21 cellular contexts compared by ENCODE assay signal in genomic region chr4:16168710-16169388, GRCh38. TPM values are rescaled to one million over a fixed set of nuclear protein-coding genes. Genes with fewer than 3 reads are reported as not detected.
DNase-seq lines count a peak whose midpoint lies in the region; ATAC-seq and TF ChIP-seq lines count a peak whose summit lies in the region.
"Had no signal": no experiment of that assay in that cellular context is flagged by ENCODE, and none has a peak within 500 bp of the region (broad histone marks: within the 10 kb centered on the region; RNA-seq: fewer than 3 reads in every experiment).

No MANE protein-coding gene starts in this region.

- H3K9me2 ChIP-seq in GM23338 (ENCODE audit: insufficient read depth): no peaks in the 10 kb centered on the region

- H3K4me1 ChIP-seq in GM23338 (ENCODE audit: insufficient read depth) (peaks cover 34% of the 10 kb centered on the region), duodenal mucosa (ENCODE audit: control insufficient read depth in 1 of 2, insufficient read depth in 2 of 2, low read length in 2 of 2) (peaks cover 15 to 26% of the 10 kb centered on the region in 2 donors)
- H3K4me1 ChIP-seq: A549; BLaER1 treated with 17β-estradiol and CSF1 and Interleukin-3, amounts not matched to agents 10 nM and 100 nM had no signal

- H3K27me3 Mint-ChIP-seq in activated T-cell treated with anti-CD3 and anti-CD28 coated beads, Interleukin-2, amount 50 U/mL, for 24 hours: no peaks in the 10 kb centered on the region
- no peaks in the 10 kb centered on the region for H3K27me3 Mint-ChIP-seq in activated T-cell treated with anti-CD3 and anti-CD28 coated beads, Interleukin-2, amount 50 U/mL, for 72 hours (ENCODE audit: low read depth)
- H3K27me3 Mint-ChIP-seq in GM23338 (ENCODE audit: insufficient read depth, low read depth, poor library complexity) (no peaks in the 10 kb centered on the region), nephron progenitor cell (ENCODE audit: low read depth, poor library complexity) (no peaks in the 10 kb centered on the region)

- H3K9ac ChIP-seq in duodenal mucosa (ENCODE audit: low read depth in 1 of 2, low read length in 2 of 2): peak overlapping the region in 1 of 2 donors; percentile 35
- H3K9ac ChIP-seq: BLaER1 treated with 17β-estradiol and CSF1 and Interleukin-3, amounts not matched to agents 10 nM and 100 nM had no signal

- H3K9me3 Mint-ChIP-seq in activated T-cell treated with anti-CD3 and anti-CD28 coated beads, Interleukin-2, amount 50 U/mL, for 24 hours: no peaks in the 10 kb centered on the region
- no peaks in the 10 kb centered on the region for H3K9me3 Mint-ChIP-seq in activated T-cell treated with anti-CD3 and anti-CD28 coated beads, Interleukin-2, amount 50 U/mL, for 72 hours
- H3K9me3 Mint-ChIP-seq in GM23338 (no peaks in the 10 kb centered on the region), nephron progenitor cell (no peaks in the 10 kb centered on the region)
- H3K9me3 Mint-ChIP-seq: HFFc6 had no signal

- H3K9me3 ChIP-seq in duodenal mucosa (ENCODE audit: control insufficient read depth in 1 of 2, low read length in 2 of 2): no peaks in the 10 kb centered on the region
- H3K9me3 ChIP-seq: A549; BLaER1 treated with 17β-estradiol and CSF1 and Interleukin-3, amounts not matched to agents 10 nM and 100 nM had no signal

- H3K4me2 ChIP-seq in GM23338: peak overlapping the region; percentile 38; the same call in 1 of the 2 replicates
- H3K4me2 ChIP-seq: A549; BLaER1 treated with 17β-estradiol and CSF1 and Interleukin-3, amounts not matched to agents 10 nM and 100 nM had no signal

- H3K27ac ChIP-seq in GM23338 (ENCODE audit: low read depth) (0 out of 2 replicates have a peak overlapping the region, but pooled peaks have one; percentile 4), duodenal mucosa (ENCODE audit: low read depth, low read length) (peak overlapping the region; percentile 17)
- H3K27ac ChIP-seq: A549; BLaER1 treated with 17β-estradiol and CSF1 and Interleukin-3, amounts not matched to agents 10 nM and 100 nM had no signal

- no peak for DNase-seq in activated T-cell treated with anti-CD3 and anti-CD28 coated beads, Interleukin-2, amount 50 U/mL, for 24 hours
- no peak for DNase-seq in activated T-cell treated with anti-CD3 and anti-CD28 coated beads, Interleukin-2, amount 50 U/mL, for 72 hours
- no peak for DNase-seq in GM23338 (ENCODE audit: low spot score)
- DNase-seq in nephron progenitor cell: no peak
- DNase-seq in LoVo (ENCODE audit: low spot score): no peak
- DNase-seq in SIG-M5 treated with dmso at 0.1 percent for 504 hours (lab: John Stamatoyannopoulos, UW; ENCODE audit: unreplicated experiment): no peak
- DNase-seq: GF-D8; GOT3; HFFc6; KG1; NCI-H1436; NCI-H2029; NCI-H2171; NCI-H446; NCI-H69; NK-92 treated with Interleukin-12 subunit alpha and Interleukin-12 subunit beta, amount 100 ng/mL, for 24 hours; RPMI8226 had no signal

- no peaks in the 10 kb centered on the region for H3K4me1 Mint-ChIP-seq in activated T-cell treated with anti-CD3 and anti-CD28 coated beads, Interleukin-2, amount 50 U/mL, for 24 hours (ENCODE audit: low read depth)
- no peaks in the 10 kb centered on the region for H3K4me1 Mint-ChIP-seq in activated T-cell treated with anti-CD3 and anti-CD28 coated beads, Interleukin-2, amount 50 U/mL, for 72 hours (ENCODE audit: low read depth)
- H3K4me1 Mint-ChIP-seq in GM23338 (peaks cover 18% of the 10 kb centered on the region), nephron progenitor cell (no peaks in the 10 kb centered on the region)

- H3K36me3 ChIP-seq in GM23338 (ENCODE audit: insufficient read depth): peaks cover 5% of the 10 kb centered on the region; the same call in 1 of the 2 replicates
- H3K36me3 ChIP-seq in duodenal mucosa (ENCODE audit: control insufficient read depth in 1 of 2, insufficient read depth in 2 of 2, low read length in 2 of 2): peaks cover 31 to 50% of the 10 kb centered on the region in 2 donors

- peaks cover 79% of the 10 kb centered on the region for H3K36me3 Mint-ChIP-seq in activated T-cell treated with anti-CD3 and anti-CD28 coated beads, Interleukin-2, amount 50 U/mL, for 24 hours (ENCODE audit: low read depth)
- peaks cover 3 to 25% of the 10 kb centered on the region in 2 donors for H3K36me3 Mint-ChIP-seq in activated T-cell treated with anti-CD3 and anti-CD28 coated beads, Interleukin-2, amount 50 U/mL, for 72 hours (ENCODE audit: insufficient read depth in 2 of 2)
- H3K36me3 Mint-ChIP-seq in GM23338 (ENCODE audit: low read depth) (peaks cover 18% of the 10 kb centered on the region), nephron progenitor cell (ENCODE audit: low read depth) (peaks cover 62% of the 10 kb centered on the region)

- H3K27ac Mint-ChIP-seq in activated T-cell treated with anti-CD3 and anti-CD28 coated beads, Interleukin-2, amount 50 U/mL, for 24 hours: peak overlapping the region; percentile 27
- H3K27ac Mint-ChIP-seq in activated T-cell treated with anti-CD3 and anti-CD28 coated beads, Interleukin-2, amount 50 U/mL, for 72 hours: no peak overlapping the region
- H3K27ac Mint-ChIP-seq in GM23338: peak overlapping the region; percentile 64
- peak overlapping the region; percentile 21 for H3K27ac Mint-ChIP-seq in nephron progenitor cell
- H3K27ac Mint-ChIP-seq: HFFc6 had no signal

- H3K27me3 ChIP-seq in GM23338 (ENCODE audit: insufficient read depth): no peaks in the 10 kb centered on the region
- H3K27me3 ChIP-seq in duodenal mucosa (ENCODE audit: control insufficient read depth in 1 of 2, insufficient read depth in 2 of 2, low read length in 2 of 2): no peaks in the 10 kb centered on the region
- H3K27me3 ChIP-seq: BLaER1 treated with 17β-estradiol and CSF1 and Interleukin-3, amounts not matched to agents 10 nM and 100 nM had no signal

- no peaks in the 10 kb centered on the region for H3F3A ChIP-seq in GM23338 (replicated peaks; ENCODE audit: low read depth)

- H3K4me3 Mint-ChIP-seq in activated T-cell treated with anti-CD3 and anti-CD28 coated beads, Interleukin-2, amount 50 U/mL, for 24 hours: no peak overlapping the region
- no peak overlapping the region for H3K4me3 Mint-ChIP-seq in activated T-cell treated with anti-CD3 and anti-CD28 coated beads, Interleukin-2, amount 50 U/mL, for 72 hours
- H3K4me3 Mint-ChIP-seq in GM23338 (no peak overlapping the region), nephron progenitor cell (no peak overlapping the region)
- H3K4me3 Mint-ChIP-seq: HFFc6 had no signal

- no peaks in the 10 kb centered on the region for H3K79me2 ChIP-seq in GM23338 (replicated peaks; ENCODE audit: insufficient read depth)

- no peak overlapping the region for H2AFZ ChIP-seq in GM23338

- ATAC-seq in activated T-cell treated with anti-CD3 and anti-CD28 coated beads, Interleukin-2, amount 50 U/mL, for 72 hours (replicated peaks in 1 of 2): no peak
- peak; percentile 59 for ATAC-seq in GM23338
- no peak for ATAC-seq in GM18505 (IDR thresholded peaks at IDR 0.05; ENCODE audit: unreplicated experiment)
- ATAC-seq: A549 had no signal

- no peaks in the 10 kb centered on the region for H4K20me1 ChIP-seq in GM23338 (replicated peaks; ENCODE audit: insufficient read depth)
- H4K20me1 ChIP-seq: BLaER1 treated with 17β-estradiol and CSF1 and Interleukin-3, amounts not matched to agents 10 nM and 100 nM had no signal

- no peak overlapping the region for H3K4me3 ChIP-seq in GM23338
- no peak overlapping the region for H3K4me3 ChIP-seq in duodenal mucosa (ENCODE audit: low read depth in 1 of 2, low read length in 2 of 2)
- H3K4me3 ChIP-seq: A549; BLaER1 treated with 17β-estradiol and CSF1 and Interleukin-3, amounts not matched to agents 10 nM and 100 nM had no signal

- TF ChIP-seq POLR2A in GM18505 (IDR thresholded peaks at IDR 0.05; ENCODE audit: borderline replicate concordance, extremely low read depth, insufficient read depth, insufficient read length): no peak

- TF ChIP-seq CTCF in GM23338 (conservative IDR thresholded peaks at IDR 0.05; ENCODE audit: low read depth in 2 of 2) (no peak), nephron progenitor cell (IDR thresholded peaks at IDR 0.05) (no peak)

RNA-seq across cellular contexts. Expression of gene TAPT1, which starts 57.4 kb away (rescaled TPM):
- total RNA-seq in activated T-cell treated with anti-CD3 and anti-CD28 coated beads, Interleukin-2, amount 50 U/mL, for 72 hours: 10 to 100 TPM; 58.6 to 65.3 TPM
- 9.9 and 10.4 TPM in 2 replicates for total RNA-seq in GM23338 (2014; rRNA removed; shearing (Covaris generic))
- 3.6 TPM in 2 replicates for polyA plus RNA-seq in GM23338 (2016; fragmentation: Nextera tagmentation; extraction: Ambion mirVana)
